In the genomic region with DNA sequence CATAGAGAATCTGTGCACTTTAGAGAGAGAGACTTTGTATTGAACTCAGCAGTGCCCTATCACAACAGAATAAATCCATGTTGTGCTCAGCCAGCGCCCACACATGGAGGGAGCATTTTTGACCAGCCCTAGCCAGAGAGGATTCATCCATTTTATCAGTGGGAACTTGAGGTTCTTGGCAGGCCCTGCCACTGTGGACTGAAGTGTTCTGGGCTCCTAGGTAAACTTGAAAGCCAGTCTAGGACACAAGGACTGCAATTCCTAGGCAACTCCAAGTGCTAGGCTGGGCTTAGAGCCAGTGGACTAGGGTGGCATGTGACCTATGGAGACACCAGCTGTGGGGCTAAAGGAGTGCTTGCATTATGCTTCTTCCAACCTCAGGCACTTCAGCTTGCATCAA, we compare ENCODE assay signal across 24 cellular contexts.
"Had no signal": no experiment of that assay in that cellular context is flagged by ENCODE, and none has a peak within 500 bp of the region (broad histone marks: within the 10 kb centered on the region; RNA-seq: fewer than 3 reads in every experiment).

No MANE protein-coding gene starts in this region.

- H3K36me3 Mint-ChIP-seq: stimulated activated effector memory CD8-positive, alpha-beta T cell treated with anti-CD3 and anti-CD28 coated beads, Interleukin-12 subunit alpha, Interleukin-12 subunit beta, amount 100 ng/mL, for 72 hours had no signal

- H3K9me3 ChIP-seq: esophagus muscularis mucosa, gastrocnemius medialis, neutrophil, right lobe of liver, suprapubic skin, thyroid gland, upper lobe of right lung, vagina had no signal

- FAIRE-seq: colon had no signal

- ATAC-seq: effector memory CD8-positive, alpha-beta T cell; gastrocnemius medialis; left lung; natural killer cell treated with Interleukin-12 subunit alpha and Interleukin-12 subunit beta and Interleukin-15 and Interleukin-18, amount 100 ng/mL, for 72 hours; right lobe of liver; stimulated activated effector memory CD8-positive, alpha-beta T cell treated with anti-CD3 and anti-CD28 coated beads, Interleukin-12 subunit alpha, Interleukin-12 subunit beta, amount 100 ng/mL, for 72 hours; stimulated activated naive CD8-positive, alpha-beta T cell treated with anti-CD3 and anti-CD28 coated beads, Interleukin-15, Interleukin-2, amounts not matched to agents 100 U/mL and 50 U/mL, for 24 hours; upper lobe of right lung had no signal

- H3K4me1 ChIP-seq: esophagus muscularis mucosa, gastrocnemius medialis, left lung, right lobe of liver, suprapubic skin, thyroid gland, upper lobe of right lung, vagina had no signal

- H3K4me3 ChIP-seq: esophagus muscularis mucosa, gastrocnemius medialis, left lung, lung, right lobe of liver, suprapubic skin, thyroid gland, upper lobe of right lung, vagina had no signal

- H3K27me3 Mint-ChIP-seq: dendritic cell treated with granulocyte-macrophage colony-stimulating factor and Interleukin-4, amounts not matched to agents 40 ng/mL and 50 ng/mL, for 4 days; effector memory CD8-positive, alpha-beta T cell; natural killer cell treated with Interleukin-12 subunit alpha and Interleukin-12 subunit beta and Interleukin-15 and Interleukin-18, amount 100 ng/mL, for 72 hours; progenitor cell of endocrine pancreas had no signal

- H3K27ac ChIP-seq: epithelial cell of prostate, esophagus muscularis mucosa, gastrocnemius medialis, left lung, neutrophil, right lobe of liver, suprapubic skin, thyroid gland, upper lobe of right lung, vagina had no signal

- H3K27ac Mint-ChIP-seq: dendritic cell treated with granulocyte-macrophage colony-stimulating factor and Interleukin-4, amounts not matched to agents 40 ng/mL and 50 ng/mL, for 4 days; effector memory CD8-positive, alpha-beta T cell; natural killer cell treated with Interleukin-12 subunit alpha and Interleukin-12 subunit beta and Interleukin-15 and Interleukin-18, amount 100 ng/mL, for 72 hours; progenitor cell of endocrine pancreas; stimulated activated effector memory CD8-positive, alpha-beta T cell treated with anti-CD3 and anti-CD28 coated beads, Interleukin-12 subunit alpha, Interleukin-12 subunit beta, amount 100 ng/mL, for 72 hours had no signal

- H3K27me3 ChIP-seq: esophagus muscularis mucosa, gastrocnemius medialis, left lung, neutrophil, right lobe of liver, suprapubic skin, thyroid gland, upper lobe of right lung, vagina had no signal

- H3K36me3 ChIP-seq: esophagus muscularis mucosa, gastrocnemius medialis, left lung, neutrophil, right lobe of liver, suprapubic skin, thyroid gland, upper lobe of right lung, vagina had no signal

- DNase-seq: effector memory CD8-positive, alpha-beta T cell; gastrocnemius medialis; glutamatergic neuron; islet precursor cell; left lung; mesenchymal stem cell; midbrain; right lobe of liver; stimulated activated CD4-positive, alpha-beta T cell treated with anti-CD3 and anti-CD28 coated beads, Interleukin-4, amount 100 ng/mL, for 1 hour; stimulated activated CD8-positive, alpha-beta memory T cell treated with anti-CD3 and anti-CD28 coated beads, Interleukin-4, amount 100 ng/mL, for 48 hours; stimulated activated naive CD8-positive, alpha-beta T cell treated with anti-CD3 and anti-CD28 coated beads, Interleukin-15, Interleukin-2, amounts not matched to agents 100 U/mL and 50 U/mL, for 24 hours; thyroid gland; upper lobe of right lung had no signal

- H3K4me1 Mint-ChIP-seq: stimulated activated effector memory CD8-positive, alpha-beta T cell treated with anti-CD3 and anti-CD28 coated beads, Interleukin-12 subunit alpha, Interleukin-12 subunit beta, amount 100 ng/mL, for 72 hours had no signal

- H3K4me3 Mint-ChIP-seq: dendritic cell treated with granulocyte-macrophage colony-stimulating factor and Interleukin-4, amounts not matched to agents 40 ng/mL and 50 ng/mL, for 4 days; effector memory CD8-positive, alpha-beta T cell; natural killer cell treated with Interleukin-12 subunit alpha and Interleukin-12 subunit beta and Interleukin-15 and Interleukin-18, amount 100 ng/mL, for 72 hours; stimulated activated effector memory CD8-positive, alpha-beta T cell treated with anti-CD3 and anti-CD28 coated beads, Interleukin-12 subunit alpha, Interleukin-12 subunit beta, amount 100 ng/mL, for 72 hours had no signal
